Comparison of ENCODE assay signal across 8 cellular contexts in the genomic region with DNA sequence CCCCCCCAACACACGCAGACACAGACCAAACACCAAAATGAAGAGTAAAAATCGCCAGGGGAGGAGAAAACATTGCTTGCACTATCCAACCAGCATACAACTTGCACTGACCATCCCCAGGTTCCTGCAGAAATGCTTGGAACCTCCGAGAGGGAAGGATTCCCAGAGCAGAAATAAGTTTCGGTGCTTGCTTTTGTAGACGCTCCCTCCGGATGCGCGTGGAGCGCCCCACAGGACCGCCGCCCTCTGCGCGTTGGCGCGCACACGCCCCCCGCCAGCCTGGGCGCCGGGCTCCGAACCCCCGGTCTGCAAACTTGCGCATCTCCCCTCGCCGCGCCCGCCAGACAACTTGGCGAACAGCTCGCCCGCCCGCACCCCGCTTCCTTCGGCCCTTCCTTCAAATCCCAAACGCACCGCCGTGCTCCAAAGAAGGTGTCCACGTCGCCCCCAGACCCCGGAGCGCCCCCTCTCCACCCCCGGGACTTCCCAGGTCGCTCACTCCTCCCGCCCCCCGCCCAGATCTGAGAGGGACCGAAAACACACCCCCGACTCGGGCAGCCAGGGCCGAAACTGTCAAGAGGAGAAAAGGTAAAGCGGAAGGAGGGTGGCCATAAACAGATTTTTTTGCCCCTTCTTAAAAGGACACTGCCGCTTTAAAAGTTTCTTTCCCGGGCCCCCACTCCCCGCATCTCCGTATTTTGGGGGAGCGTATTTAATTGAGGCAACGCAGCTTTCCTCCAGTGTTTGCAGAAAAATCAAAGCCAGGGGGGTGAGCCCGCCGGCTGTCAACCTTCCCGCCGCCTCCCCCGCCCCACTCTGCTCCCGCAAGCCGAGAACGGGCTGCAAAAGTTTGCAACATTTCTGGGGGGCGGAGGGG. TPM values are rescaled to one million over a fixed set of nuclear protein-coding genes. Genes with fewer than 3 reads are reported as not detected.
DNase-seq lines count a peak whose midpoint lies in the region; ATAC-seq and TF ChIP-seq lines count a peak whose summit lies in the region.

No MANE protein-coding gene starts in this region.

- peak overlapping the region; percentile 50 to 81 (median 67) for H3K4me3 ChIP-seq in heart right ventricle

- peaks cover 4% of the 10 kb centered on the region for H3K4me1 Mint-ChIP-seq in activated CD4-positive, alpha-beta T cell treated with anti-CD3 and anti-CD28 coated beads, Interleukin-2, amount 10 ng/mL, durations not matched to agents 7 days and 5 days
- H3K4me1 Mint-ChIP-seq in activated T-cell treated with anti-CD3 and anti-CD28 coated beads, Interleukin-2, amount 50 U/mL, for 72 hours (ENCODE audit: low read depth): peaks cover 8% of the 10 kb centered on the region

- no peaks in the 10 kb centered on the region for H3K9me3 Mint-ChIP-seq in activated CD4-positive, alpha-beta T cell treated with anti-CD3 and anti-CD28 coated beads, Interleukin-2, amount 10 ng/mL, durations not matched to agents 7 days and 5 days
- no peaks in the 10 kb centered on the region for H3K9me3 Mint-ChIP-seq in activated T-cell treated with anti-CD3 and anti-CD28 coated beads, Interleukin-2, amount 50 U/mL, for 72 hours

- peaks cover 0 to 69% (median 0%) of the 10 kb centered on the region in 7 donors for H3K27me3 ChIP-seq in heart right ventricle

- peaks cover 82% of the 10 kb centered on the region for H3K27me3 Mint-ChIP-seq in activated CD4-positive, alpha-beta T cell treated with anti-CD3 and anti-CD28 coated beads, Interleukin-2, amount 10 ng/mL, durations not matched to agents 7 days and 5 days
- H3K27me3 Mint-ChIP-seq in activated T-cell treated with anti-CD3 and anti-CD28 coated beads, Interleukin-2, amount 50 U/mL, for 72 hours (ENCODE audit: low read depth): peaks cover 87% of the 10 kb centered on the region

- DNase-seq in activated CD4-positive, alpha-beta T cell treated with anti-CD3 and anti-CD28 coated beads, Interleukin-2, amount 10 ng/mL, durations not matched to agents 7 days and 5 days: no peak
- no peak for DNase-seq in activated CD4-positive, alpha-beta T cell treated with anti-CD3 and anti-CD28 coated beads, Interleukin-2, amount 50 U/mL, for 1 hour
- DNase-seq in activated T-cell treated with anti-CD3 and anti-CD28 coated beads, Interleukin-2, amount 50 U/mL, for 72 hours: no peak
- DNase-seq in heart right ventricle (peak; percentile 6 to 26), retina (peak; percentile 68), SW480 (ENCODE audit: low spot score) (no peak)

- CTCF ChIA-PET in activated CD4-positive, alpha-beta T cell treated with anti-CD3 and anti-CD28 coated beads, Interleukin-2, amount 10 ng/mL, durations not matched to agents 7 days and 5 days (lab: Charles Lee): no interaction called here

- POLR2A ChIA-PET in activated CD4-positive, alpha-beta T cell treated with anti-CD3 and anti-CD28 coated beads, Interleukin-2, amount 10 ng/mL, durations not matched to agents 7 days and 5 days (lab: Charles Lee): no interaction called here

- H3K4me3 Mint-ChIP-seq in activated CD4-positive, alpha-beta T cell treated with anti-CD3 and anti-CD28 coated beads, Interleukin-2, amount 10 ng/mL, durations not matched to agents 7 days and 5 days: peak overlapping the region; percentile 45
- H3K4me3 Mint-ChIP-seq in activated T-cell treated with anti-CD3 and anti-CD28 coated beads, Interleukin-2, amount 50 U/mL, for 72 hours: peak overlapping the region; percentile 81 to 84

- 0% methylated on average over 62 to 63 of the region's 63 CpGs for WGBS in heart right ventricle, 2 donors

- peak overlapping the region in 6 of 10 donors; percentile 3 to 44 (median 40) for H3K27ac ChIP-seq in heart right ventricle

- no peaks in the 10 kb centered on the region for H3K9me3 ChIP-seq in heart right ventricle

- H3K36me3 Mint-ChIP-seq in activated CD4-positive, alpha-beta T cell treated with anti-CD3 and anti-CD28 coated beads, Interleukin-2, amount 10 ng/mL, durations not matched to agents 7 days and 5 days (ENCODE audit: low read depth): no peaks in the 10 kb centered on the region
- no peaks in the 10 kb centered on the region for H3K36me3 Mint-ChIP-seq in activated T-cell treated with anti-CD3 and anti-CD28 coated beads, Interleukin-2, amount 50 U/mL, for 72 hours (ENCODE audit: insufficient read depth in 2 of 2)

- no peak overlapping the region for H3K27ac Mint-ChIP-seq in activated CD4-positive, alpha-beta T cell treated with anti-CD3 and anti-CD28 coated beads, Interleukin-2, amount 10 ng/mL, durations not matched to agents 7 days and 5 days
- H3K27ac Mint-ChIP-seq in activated T-cell treated with anti-CD3 and anti-CD28 coated beads, Interleukin-2, amount 50 U/mL, for 72 hours: no peak overlapping the region

- no peaks in the 10 kb centered on the region for H3K36me3 ChIP-seq in heart right ventricle

- peaks cover 0 to 29% (median 16%) of the 10 kb centered on the region in 9 donors for H3K4me1 ChIP-seq in heart right ventricle

- no peak for ATAC-seq in activated T-cell treated with anti-CD3 and anti-CD28 coated beads, Interleukin-2, amount 50 U/mL, for 72 hours (replicated peaks in 1 of 2)
- ATAC-seq in heart right ventricle: peak in 6 of 8 donors; percentile 5 to 22 (median 14)
- ATAC-seq in HG03571 (IDR thresholded peaks at IDR 0.05; ENCODE audit: unreplicated experiment): no peak
- no peak for ATAC-seq in HG03378 (IDR thresholded peaks at IDR 0.05; ENCODE audit: unreplicated experiment)

- intact Hi-C loops in heart right ventricle (cut with DNase I): loop anchor here in 1 of 10 donors (2.0 kb wide), 1 partner anchor 311 kb away; no protein-coding TSS in a partner anchor

- no peak for TF ChIP-seq CTCF in heart right ventricle (IDR thresholded peaks at IDR 0.05)

RNA-seq across cellular contexts. Expression of gene RORA, which starts 0.8 kb away (rescaled TPM):
- 10 to 100 TPM; 31.7 to 42.6 TPM for total RNA-seq in activated CD4-positive, alpha-beta T cell treated with anti-CD3 and anti-CD28 coated beads, Interleukin-2, amount 10 ng/mL, durations not matched to agents 7 days and 5 days
- 10 to 100 TPM; 17.3 to 51.5 TPM for total RNA-seq in activated T-cell treated with anti-CD3 and anti-CD28 coated beads, Interleukin-2, amount 50 U/mL, for 72 hours
- 10 to 100 TPM; 11.2 to 22.8 (median 17.2) TPM for total RNA-seq in heart right ventricle
- 1 to 10 TPM; 1.4 to 3.4 TPM for polyA plus RNA-seq in heart right ventricle

Comparison
In these comparisons a context has a peak if more than half of its experiments do, and no peak if none do; other contexts are left out.
1. DNase-seq: peak in heart right ventricle (2 of 2) and retina (single experiment); none in activated CD4-positive, alpha-beta T cell treated with anti-CD3 and anti-CD28 coated beads, Interleukin-2, amount 10 ng/mL, durations not matched to agents 7 days and 5 days (single experiment), activated CD4-positive, alpha-beta T cell treated with anti-CD3 and anti-CD28 coated beads, Interleukin-2, amount 50 U/mL, for 1 hour (single experiment), activated T-cell treated with anti-CD3 and anti-CD28 coated beads, Interleukin-2, amount 50 U/mL, for 72 hours (0 of 2) and SW480 (single experiment).
2. ATAC-seq: peak in heart right ventricle (6 of 8); none in activated T-cell treated with anti-CD3 and anti-CD28 coated beads, Interleukin-2, amount 50 U/mL, for 72 hours (0 of 2), HG03571 (single experiment) and HG03378 (single experiment).